ENCODE assay signal across 23 cellular contexts in the genomic region with DNA sequence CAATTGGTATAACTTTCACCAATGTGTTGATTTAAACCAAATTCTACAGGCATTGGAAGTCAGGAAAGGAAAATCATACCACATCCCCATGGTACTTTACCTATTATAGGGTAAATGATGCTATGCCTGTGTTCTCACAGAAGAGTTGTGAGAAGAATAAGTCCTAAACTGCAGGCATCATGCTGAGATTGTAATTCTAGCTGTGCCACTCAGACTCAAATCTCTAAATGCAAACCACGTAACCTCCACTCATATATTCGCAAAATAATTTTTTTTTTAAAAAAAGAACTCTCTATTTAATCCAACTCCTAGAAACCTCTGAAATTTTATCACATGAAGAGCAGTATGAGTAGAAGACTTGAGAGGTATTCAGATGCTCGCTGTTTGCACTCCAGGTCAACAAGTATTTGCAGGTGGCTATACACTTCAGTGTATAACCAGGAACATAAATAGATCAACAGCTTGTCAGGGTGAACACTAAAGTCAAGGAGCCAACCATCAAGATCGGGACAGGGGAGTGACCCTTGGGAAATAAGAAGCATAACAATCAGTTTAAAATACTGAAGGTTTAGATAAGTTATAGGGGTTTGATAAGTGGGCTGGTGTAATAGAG.
DNase-seq lines count a peak whose midpoint lies in the region; ATAC-seq, FAIRE-seq and TF ChIP-seq lines count a peak whose summit lies in the region.
"Had no signal": no experiment of that assay in that cellular context is flagged by ENCODE, and none has a peak within 500 bp of the region (broad histone marks: within the 10 kb centered on the region; RNA-seq: fewer than 3 reads in every experiment).

No MANE protein-coding gene starts in this region.

- no peak overlapping the region for H3K4me2 ChIP-seq in K562 (ENCODE audit: insufficient read depth, low read length)

- no peaks in the 10 kb centered on the region for H3K9me1 ChIP-seq in K562 (ENCODE audit: control insufficient read depth, insufficient read depth, low read length)

- no peaks in the 10 kb centered on the region; the same call in 1 of the 2 replicates for H3K9me3 ChIP-seq in HEK293 (ENCODE audit: control insufficient read depth, insufficient read depth, low read depth, low read length)
- H3K9me3 ChIP-seq in K562 (replicated peaks; ENCODE audit: control insufficient read depth, insufficient read depth, low read depth, low read length), result no peaks in the 10 kb centered on the region
- no peaks in the 10 kb centered on the region for H3K9me3 ChIP-seq in upper lobe of right lung
- H3K9me3 ChIP-seq: Caco-2, SJSA1 had no signal

- no peak for TF ChIP-seq RAD21 in K562 (CRISPR knock-in tag; conservative IDR thresholded peaks at IDR 0.05 in 1 of 2, IDR thresholded peaks at IDR 0.05 in 1 of 2)

- no peak for TF ChIP-seq EP300 in K562 (IDR thresholded peaks at IDR 0.05; ENCODE audit: low read length)

- no peak for TF ChIP-seq POLR2A in K562 (conservative IDR thresholded peaks at IDR 0.05)

- H3K4me3 ChIP-seq in HEK293 (ENCODE audit: low read depth, low read length) (no peak overlapping the region), K562 (no peak overlapping the region), upper lobe of right lung (no peak overlapping the region)
- H3K4me3 ChIP-seq: SJSA1 had no signal

- no peaks in the 10 kb centered on the region; the same call in 2 of the 3 replicates for H3K79me2 ChIP-seq in K562 (ENCODE audit: control insufficient read depth, insufficient read depth, low read length)

- ATAC-seq in K562, result no peak
- ATAC-seq in upper lobe of right lung, result peak; percentile 48
- no peak for ATAC-seq in GM21423 (IDR thresholded peaks at IDR 0.05; ENCODE audit: unreplicated experiment)
- ATAC-seq: CD8-positive, alpha-beta T cell; T-cell had no signal

- peak in 2 of 3 experiments; percentile 19 to 68 for DNase-seq in NCI-H1417 (lab: John Stamatoyannopoulos, UW)
- no peak for DNase-seq in NCI-H1417 treated with DMSO at 0.1 percent for 48 hours (lab: John Stamatoyannopoulos, UW)
- DNase-seq in K562 (ENCODE audit: extremely low read depth in 1 of 4, low spot score in 3 of 4), result no peak
- no peak for DNase-seq in upper lobe of right lung
- no peak for DNase-seq in effector CD8-positive, alpha-beta T cell (lab: John Stamatoyannopoulos, UW)
- DNase-seq: Caco-2; CD8-positive, alpha-beta T cell; NCI-H1048; NCI-H1436; NCI-H1930; NCI-H446; NCI-H526 treated with DMSO at 0.1 percent for 48 hours; Right ventricle myocardium superior; RPMI8226; T-cell had no signal

- H3K27me3 ChIP-seq in K562 (ENCODE audit: control insufficient read depth in 2 of 2, insufficient read depth in 2 of 2, low read length in 2 of 2), result no peaks in the 10 kb centered on the region
- H3K27me3 ChIP-seq in upper lobe of right lung, result no peaks in the 10 kb centered on the region
- H3K27me3 ChIP-seq: SJSA1 had no signal

- H3K36me3 ChIP-seq in HEK293 (ENCODE audit: control insufficient read depth in 2 of 2, insufficient read depth in 1 of 2, low read length in 2 of 2) (no peaks in the 10 kb centered on the region), K562 (ENCODE audit: control insufficient read depth, insufficient read depth, low read length) (no peaks in the 10 kb centered on the region), upper lobe of right lung (no peaks in the 10 kb centered on the region)
- H3K36me3 ChIP-seq: SJSA1 had no signal

- BruUV-seq in K562 (replicated peaks; lab: Mats Ljungman, UMichigan), result no TSS peak

- no peak for FAIRE-seq in K562 (lab: Jason Lieb, UNC)
- FAIRE-seq: GM18507, H54 had no signal

- WGBS in K562 (ENCODE audit: insufficient coverage, low coverage, missing lambda C conversion rate), result 89% methylated on average over 4 of the region's 4 CpGs

- peaks cover 14% of the 10 kb centered on the region for H3K4me1 ChIP-seq in HEK293 (ENCODE audit: control insufficient read depth, insufficient read depth, low read length)
- H3K4me1 ChIP-seq in K562 (replicated peaks in 1 of 2; ENCODE audit: control insufficient read depth in 2 of 2, insufficient read depth in 2 of 2, low read length in 2 of 2), result no peaks in the 10 kb centered on the region; a peak in 1 of 5 replicates
- no peaks in the 10 kb centered on the region for H3K4me1 ChIP-seq in upper lobe of right lung
- H3K4me1 ChIP-seq: Caco-2, SJSA1 had no signal

- H3K9ac ChIP-seq in K562 (ENCODE audit: insufficient read depth in 1 of 2, low read depth in 2 of 2, low read length in 2 of 2), result no peak overlapping the region

- no peaks in the 10 kb centered on the region for H4K20me1 ChIP-seq in K562 (replicated peaks; ENCODE audit: control insufficient read depth, insufficient read depth, low read length)

- H2AFZ ChIP-seq in K562 (ENCODE audit: low read depth, low read length), result no peak overlapping the region

- CTCF ChIA-PET in HEK293 (lab: Yijun Ruan, JAX) (interaction anchor here (0.7 to 0.8 kb wide), 2 partner anchors 56 to 374 kb away, joined by 3 to 4 read pairs; no protein-coding TSS in a partner anchor), K562 (lab: Yijun Ruan, JAX; ENCODE audit: low intra/inter-chr PET ratio) (no interaction called here)

- in situ Hi-C loops in K562 (cut with MboI), result no loop called here

- intact Hi-C loops in K562 (cut with micrococcal nuclease), result no loop called here
- intact Hi-C loops in upper lobe of right lung (cut with DNase I), result no loop called here

- TF ChIP-seq CTCF in HEK293 (tag by site-specific recombination; IDR thresholded peaks at IDR 0.05) (no peak), K562 (IDR thresholded peaks at IDR 0.05 in 2 of 3, conservative IDR thresholded peaks at IDR 0.05 in 1 of 3; ENCODE audit: insufficient read depth in 2 of 3, low read depth in 1 of 3, low read length in 3 of 3) (no peak), upper lobe of right lung (IDR thresholded peaks at IDR 0.05) (no peak)

- H3K27ac ChIP-seq in HEK293 (ENCODE audit: extremely low read depth, low read depth, low read length) (no peak overlapping the region), K562 (ENCODE audit: extremely low read depth, low read depth, low read length) (no peak overlapping the region), upper lobe of right lung (no peak overlapping the region)
- H3K27ac ChIP-seq: 22Rv1, C4-2B, HL-60, SJSA1 had no signal

- POLR2A ChIA-PET in HEK293 (lab: Yijun Ruan, JAX), result no interaction called here
- POLR2A ChIA-PET in K562 (lab: Yijun Ruan, JAX), result no interaction called here

TF ChIP-seq in HEK293, 187 proteins besides CTCF, POLR2A, EP300 and RAD21:
- TF ChIP-seq, protein P1, sequence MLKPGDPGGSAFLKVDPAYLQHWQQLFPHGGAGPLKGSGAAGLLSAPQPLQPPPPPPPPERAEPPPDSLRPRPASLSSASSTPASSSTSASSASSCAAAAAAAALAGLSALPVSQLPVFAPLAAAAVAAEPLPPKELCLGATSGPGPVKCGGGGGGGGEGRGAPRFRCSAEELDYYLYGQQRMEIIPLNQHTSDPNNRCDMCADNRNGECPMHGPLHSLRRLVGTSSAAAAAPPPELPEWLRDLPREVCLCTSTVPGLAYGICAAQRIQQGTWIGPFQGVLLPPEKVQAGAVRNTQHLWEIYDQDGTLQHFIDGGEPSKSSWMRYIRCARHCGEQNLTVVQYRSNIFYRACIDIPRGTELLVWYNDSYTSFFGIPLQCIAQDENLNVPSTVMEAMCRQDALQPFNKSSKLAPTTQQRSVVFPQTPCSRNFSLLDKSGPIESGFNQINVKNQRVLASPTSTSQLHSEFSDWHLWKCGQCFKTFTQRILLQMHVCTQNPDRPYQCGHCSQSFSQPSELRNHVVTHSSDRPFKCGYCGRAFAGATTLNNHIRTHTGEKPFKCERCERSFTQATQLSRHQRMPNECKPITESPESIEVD (tag by site-specific recombination; IDR thresholded peaks at IDR 0.05), result peak; percentile 55; the same call in 1 of the 2 replicates
- no peak for TF ChIP-seq ZNF600 (tag by site-specific recombination; IDR thresholded peaks at IDR 0.05)

TF ChIP-seq in K562, 482 proteins besides CTCF, POLR2A, EP300 and RAD21:
- no peak for TF ChIP-seq ZC3H11A (IDR thresholded peaks at IDR 0.05; ENCODE audit: low read depth, low read length)
- TF ChIP-seq, protein P2, sequence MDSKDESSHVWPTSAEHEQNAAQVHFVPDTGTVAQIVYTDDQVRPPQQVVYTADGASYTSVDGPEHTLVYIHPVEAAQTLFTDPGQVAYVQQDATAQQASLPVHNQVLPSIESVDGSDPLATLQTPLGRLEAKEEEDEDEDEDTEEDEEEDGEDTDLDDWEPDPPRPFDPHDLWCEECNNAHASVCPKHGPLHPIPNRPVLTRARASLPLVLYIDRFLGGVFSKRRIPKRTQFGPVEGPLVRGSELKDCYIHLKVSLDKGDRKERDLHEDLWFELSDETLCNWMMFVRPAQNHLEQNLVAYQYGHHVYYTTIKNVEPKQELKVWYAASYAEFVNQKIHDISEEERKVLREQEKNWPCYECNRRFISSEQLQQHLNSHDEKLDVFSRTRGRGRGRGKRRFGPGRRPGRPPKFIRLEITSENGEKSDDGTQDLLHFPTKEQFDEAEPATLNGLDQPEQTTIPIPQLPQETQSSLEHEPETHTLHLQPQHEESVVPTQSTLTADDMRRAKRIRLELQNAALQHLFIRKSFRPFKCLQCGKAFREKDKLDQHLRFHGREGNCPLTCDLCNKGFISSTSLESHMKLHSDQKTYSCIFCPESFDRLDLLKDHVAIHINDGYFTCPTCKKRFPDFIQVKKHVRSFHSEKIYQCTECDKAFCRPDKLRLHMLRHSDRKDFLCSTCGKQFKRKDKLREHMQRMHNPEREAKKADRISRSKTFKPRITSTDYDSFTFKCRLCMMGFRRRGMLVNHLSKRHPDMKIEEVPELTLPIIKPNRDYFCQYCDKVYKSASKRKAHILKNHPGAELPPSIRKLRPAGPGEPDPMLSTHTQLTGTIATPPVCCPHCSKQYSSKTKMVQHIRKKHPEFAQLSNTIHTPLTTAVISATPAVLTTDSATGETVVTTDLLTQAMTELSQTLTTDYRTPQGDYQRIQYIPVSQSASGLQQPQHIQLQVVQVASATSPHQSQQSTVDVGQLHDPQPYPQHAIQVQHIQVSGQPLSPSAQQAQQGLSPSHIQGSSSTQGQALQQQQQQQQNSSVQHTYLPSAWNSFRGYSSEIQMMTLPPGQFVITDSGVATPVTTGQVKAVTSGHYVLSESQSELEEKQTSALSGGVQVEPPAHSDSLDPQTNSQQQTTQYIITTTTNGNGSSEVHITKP (IDR thresholded peaks at IDR 0.05; ENCODE audit: partially characterized antibody), result peak; percentile 20
- no peak for TF ChIP-seq ZNF165 (CRISPR knock-in tag; IDR thresholded peaks at IDR 0.05; ENCODE audit: borderline replicate concordance)
TF ChIP-seq in K562: peak in this region for 1.

Comparison
In these comparisons a context has a peak if more than half of its experiments do, and no peak if none do; other contexts are left out.
1. DNase-seq: peak in NCI-H1417 (2 of 3); none in NCI-H1417 treated with DMSO at 0.1 percent for 48 hours (single experiment), K562 (0 of 4), upper lobe of right lung (single experiment) and effector CD8-positive, alpha-beta T cell (single experiment).